ENCODE assay signal across 9 cellular contexts in genomic region chr11:69123593-69124545, GRCh38. TPM values are rescaled to one million over a fixed set of nuclear protein-coding genes. Genes with fewer than 3 reads are reported as not detected.
DNase-seq lines count a peak whose midpoint lies in the region; ATAC-seq, FAIRE-seq and TF ChIP-seq lines count a peak whose summit lies in the region.
"Had no signal": no experiment of that assay in that cellular context is flagged by ENCODE, and none has a peak within 500 bp of the region (broad histone marks: within the 10 kb centered on the region; RNA-seq: fewer than 3 reads in every experiment).

No MANE protein-coding gene starts in this region.

- no peak for ATAC-seq in GM21619 (IDR thresholded peaks at IDR 0.05; ENCODE audit: unreplicated experiment)
- ATAC-seq in HG02938 (IDR thresholded peaks at IDR 0.05; ENCODE audit: unreplicated experiment): no peak
- ATAC-seq in HG02610 (IDR thresholded peaks at IDR 0.05; ENCODE audit: unreplicated experiment): no peak

- H3K9ac ChIP-seq in ES-I3 (ENCODE audit: low read depth, low read length) (peak overlapping the region; percentile 52), NT2/D1 (ENCODE audit: insufficient read length, low read depth) (peak overlapping the region; percentile 76), endothelial cell of umbilical vein (replicated peaks; ENCODE audit: extremely low read depth, insufficient read depth, low read length) (no peak overlapping the region), Karpas-422 (ENCODE audit: low read length) (no peak overlapping the region)
- H3K9ac ChIP-seq: GM23248 had no signal

- H3K4me1 ChIP-seq in ES-I3 (ENCODE audit: insufficient read depth, low read length): peaks cover 14% of the 10 kb centered on the region
- H3K4me1 ChIP-seq in NT2/D1 (ENCODE audit: insufficient read depth, insufficient read length): peaks cover 28% of the 10 kb centered on the region
- peaks cover 18% of the 10 kb centered on the region for H3K4me1 ChIP-seq in endothelial cell of umbilical vein (ENCODE audit: control insufficient read depth, extremely low read depth, insufficient read depth, low read length)
- peaks cover 13% of the 10 kb centered on the region for H3K4me1 ChIP-seq in prostate gland (replicated peaks)
- no peaks in the 10 kb centered on the region for H3K4me1 ChIP-seq in Karpas-422 (ENCODE audit: low read length)

- no peaks in the 10 kb centered on the region for H3K79me2 ChIP-seq in endothelial cell of umbilical vein (ENCODE audit: control insufficient read depth, insufficient read depth, low read length)
- H3K79me2 ChIP-seq in Karpas-422 (ENCODE audit: low read length): no peaks in the 10 kb centered on the region

- H3K27me3 ChIP-seq in NT2/D1 (ENCODE audit: insufficient read depth, insufficient read length) (no peaks in the 10 kb centered on the region), endothelial cell of umbilical vein (ENCODE audit: control insufficient read depth in 2 of 2, insufficient read depth in 2 of 2, low read length in 2 of 2) (no peaks in the 10 kb centered on the region), prostate gland (replicated peaks; ENCODE audit: insufficient read depth) (no peaks in the 10 kb centered on the region), Karpas-422 (ENCODE audit: low read length) (no peaks in the 10 kb centered on the region)

- no TSS peak for BruUV-seq in endothelial cell of umbilical vein (replicated peaks; lab: Mats Ljungman, UMichigan)

- H3K4me3 ChIP-seq in NT2/D1 (ENCODE audit: insufficient read length, low read depth) (peak overlapping the region; percentile 9), endothelial cell of umbilical vein (replicated peaks in 1 of 3; ENCODE audit: insufficient read depth in 1 of 3, low read depth in 1 of 3, low read length in 3 of 3) (no peak overlapping the region), prostate gland (no peak overlapping the region), Karpas-422 (ENCODE audit: low read length) (no peak overlapping the region)

- no peak for TF ChIP-seq POLR2A in endothelial cell of umbilical vein (IDR thresholded peaks at IDR 0.05; ENCODE audit: low read depth, low read length)
- TF ChIP-seq POLR2A in prostate gland (IDR thresholded peaks at IDR 0.05): no peak

- H3K4me2 ChIP-seq in endothelial cell of umbilical vein (ENCODE audit: insufficient read depth, low read length) (peak overlapping the region; percentile 66), Karpas-422 (ENCODE audit: low read depth, low read length, poor library complexity, severe bottlenecking) (no peak overlapping the region)

- CTCF ChIA-PET in endothelial cell of umbilical vein (lab: Charles Lee): interaction anchor here (1.2 to 1.7 kb wide), 3 partner anchors 8 to 87 kb away, joined by 3 to 7 read pairs (median 3); no protein-coding TSS in a partner anchor

- TF ChIP-seq CTCF in endothelial cell of umbilical vein (IDR thresholded peaks at IDR 0.05; ENCODE audit: extremely low read depth in 1 of 2, insufficient read depth in 1 of 2, low read depth in 1 of 2, low read length in 2 of 2) (no peak), prostate gland (IDR thresholded peaks at IDR 0.05) (no peak)

- POLR2A ChIA-PET in endothelial cell of umbilical vein (lab: Charles Lee): no interaction called here

- dilution Hi-C loops in endothelial cell of umbilical vein (cut with MboI; ENCODE audit: extremely low pct_ligation_motif_present, low sequenced_read_pairs): loop anchor here (25.0 kb wide), 1 partner anchor 538 kb away; no protein-coding TSS in a partner anchor

- no peaks in the 10 kb centered on the region for H3K36me3 ChIP-seq in ES-I3 (ENCODE audit: insufficient read depth, low read length)
- no peaks in the 10 kb centered on the region for H3K36me3 ChIP-seq in NT2/D1 (ENCODE audit: insufficient read depth, insufficient read length, low read length)
- no peaks in the 10 kb centered on the region for H3K36me3 ChIP-seq in endothelial cell of umbilical vein (ENCODE audit: control insufficient read depth in 2 of 2, extremely low read depth in 1 of 2, insufficient read depth in 2 of 2, low read length in 2 of 2)
- no peaks in the 10 kb centered on the region for H3K36me3 ChIP-seq in prostate gland
- no peaks in the 10 kb centered on the region for H3K36me3 ChIP-seq in Karpas-422 (ENCODE audit: insufficient read depth, low read length)

- intact Hi-C loops in endothelial cell of umbilical vein (cut with micrococcal nuclease) (loop anchor here (2.0 to 10.0 kb wide), 2 partner anchors 141 to 517 kb away; partner anchors contain the start of gene CCND1), prostate gland (cut with DNase I) (no loop called here)

- H3K27ac ChIP-seq in endothelial cell of umbilical vein (ENCODE audit: insufficient read depth, low read depth, low read length): no peak overlapping the region
- peak overlapping the region; percentile 64 to 67 for H3K27ac ChIP-seq in prostate gland
- H3K27ac ChIP-seq in Karpas-422 (ENCODE audit: low read length): no peak overlapping the region
- H3K27ac ChIP-seq: GM23248 had no signal

- H3K9me1 ChIP-seq in endothelial cell of umbilical vein (replicated peaks; ENCODE audit: control insufficient read depth, extremely low read depth, insufficient read depth, low read length): no peaks in the 10 kb centered on the region

- H4K20me1 ChIP-seq in endothelial cell of umbilical vein (replicated peaks; ENCODE audit: control insufficient read depth, extremely low read depth, insufficient read depth, low read length) (no peaks in the 10 kb centered on the region), Karpas-422 (ENCODE audit: insufficient read depth, low read depth, low read length) (no peaks in the 10 kb centered on the region)

- H2AFZ ChIP-seq in endothelial cell of umbilical vein (ENCODE audit: low read depth, low read length): peak overlapping the region; percentile 48
- no peak overlapping the region for H2AFZ ChIP-seq in Karpas-422 (ENCODE audit: low read length)

- no peak for FAIRE-seq in endothelial cell of umbilical vein (lab: Jason Lieb, UNC)

- peaks cover 3% of the 10 kb centered on the region; the same call in 1 of the 2 replicates for H3K9me3 ChIP-seq in ES-I3 (ENCODE audit: control insufficient read depth, insufficient read depth, low read length)
- H3K9me3 ChIP-seq in NT2/D1 (ENCODE audit: insufficient read depth, low read length): peaks cover 10% of the 10 kb centered on the region
- no peaks in the 10 kb centered on the region for H3K9me3 ChIP-seq in endothelial cell of umbilical vein (replicated peaks; ENCODE audit: control insufficient read depth, insufficient read depth, low read length)
- H3K9me3 ChIP-seq in prostate gland: no peaks in the 10 kb centered on the region
- no peaks in the 10 kb centered on the region for H3K9me3 ChIP-seq in Karpas-422 (ENCODE audit: low read length)

- DNase-seq in NT2/D1 (ENCODE audit: low read depth, low spot score): no peak
- no peak for DNase-seq in endothelial cell of umbilical vein (ENCODE audit: low read depth, low spot score)
- DNase-seq in prostate gland (ENCODE audit: low spot score): no peak
- no peak for DNase-seq in Karpas-422

- 76% methylated on average over 27 of the region's 27 CpGs for WGBS in prostate gland

- H3K9me2 ChIP-seq in Karpas-422 (replicated peaks; ENCODE audit: insufficient read depth, low read length): no peaks in the 10 kb centered on the region

TF ChIP-seq in endothelial cell of umbilical vein, 7 proteins besides CTCF, POLR2A, EP300 and RAD21:
- TF ChIP-seq GATA2 (IDR thresholded peaks at IDR 0.05; ENCODE audit: insufficient read depth, insufficient read length, low read depth, low read length): no peak
- no peak for TF ChIP-seq POLR2AphosphoS5 (IDR thresholded peaks at IDR 0.05; ENCODE audit: insufficient read depth, low read depth, low read length)

RNA-seq across cellular contexts. Expression of gene SMIM38, which starts 31.9 kb away (rescaled TPM):
- total RNA-seq in endothelial cell of umbilical vein (not detected in 2 replicates), prostate gland (1 to 10 TPM; 2.8 to 3.9 TPM)
- 0.03 TPM in 2 replicates for polyA plus RNA-seq in endothelial cell of umbilical vein
- polyA plus RNA-seq in endothelial cell of umbilical vein (2011; cell fraction: cytosol; rRNA removed): 0.03 TPM in 1 of 2 replicates, not detected in the other
- 0.20 and 0.36 TPM in 2 replicates for polyA plus RNA-seq in endothelial cell of umbilical vein (2011; cell fraction: nucleus; rRNA removed)
- polyA plus RNA-seq in endothelial cell of umbilical vein (2012): not detected in 2 replicates
- polyA minus RNA-seq in endothelial cell of umbilical vein: not detected in 2 replicates
- polyA minus RNA-seq in endothelial cell of umbilical vein (2011; cell fraction: cytosol; rRNA and poly(A)+ RNA removed): not detected
- 0.14 TPM in 2 replicates for polyA minus RNA-seq in endothelial cell of umbilical vein (2011; cell fraction: nucleus; rRNA and poly(A)+ RNA removed)
- 0.47 TPM in 1 of 2 replicates, not detected in the other for total RNA-seq in Karpas-422 (2014; rRNA removed; shearing (Covaris generic); ENCODE audit: low replicate concordance)
- total RNA-seq: GM23248 had no signal
- polyA plus RNA-seq: GM23248 had no signal

Comparison
In these comparisons a context has a peak if more than half of its experiments do, and no peak if none do; other contexts are left out.
1. H3K9ac ChIP-seq: peak in ES-I3 (single experiment) and NT2/D1 (single experiment); none in endothelial cell of umbilical vein (single experiment) and Karpas-422 (single experiment).
2. H3K27ac ChIP-seq: peak in prostate gland (2 of 2); none in endothelial cell of umbilical vein (single experiment) and Karpas-422 (single experiment).